Comparison of ENCODE assay signal across 1 cellular context in the genomic region with DNA sequence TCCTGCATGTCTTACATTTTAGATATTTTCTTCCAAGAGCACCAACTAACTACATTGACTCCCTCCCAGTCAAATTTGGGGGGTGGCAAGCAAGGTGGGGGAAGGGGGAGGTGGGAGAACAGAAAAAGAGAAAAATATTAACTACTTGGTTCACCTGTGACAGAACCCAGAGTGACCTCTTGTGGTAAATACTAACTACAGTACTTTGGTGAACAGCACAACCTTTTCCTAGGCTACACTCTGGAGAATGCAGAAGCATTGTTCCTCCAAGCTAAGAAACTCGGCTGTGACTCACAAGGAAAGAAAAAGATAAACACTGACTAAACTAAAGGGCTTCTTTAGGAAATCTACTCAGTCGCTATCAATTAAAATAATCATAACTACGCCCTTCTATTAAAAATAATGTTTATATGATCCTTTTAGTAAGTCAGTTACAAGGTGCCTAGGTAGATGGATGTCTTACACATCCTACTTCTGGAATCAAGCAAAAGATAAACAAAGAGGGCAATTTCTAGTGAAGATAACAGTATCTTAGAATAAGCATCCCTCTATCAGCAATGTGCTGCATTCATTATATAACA.
TF ChIP-seq lines count a peak whose summit lies in the region.

No MANE protein-coding gene starts in this region.

TF ChIP-seq in GM23338, 12 proteins besides CTCF, POLR2A, EP300 and RAD21:
- TF ChIP-seq, protein P1, sequence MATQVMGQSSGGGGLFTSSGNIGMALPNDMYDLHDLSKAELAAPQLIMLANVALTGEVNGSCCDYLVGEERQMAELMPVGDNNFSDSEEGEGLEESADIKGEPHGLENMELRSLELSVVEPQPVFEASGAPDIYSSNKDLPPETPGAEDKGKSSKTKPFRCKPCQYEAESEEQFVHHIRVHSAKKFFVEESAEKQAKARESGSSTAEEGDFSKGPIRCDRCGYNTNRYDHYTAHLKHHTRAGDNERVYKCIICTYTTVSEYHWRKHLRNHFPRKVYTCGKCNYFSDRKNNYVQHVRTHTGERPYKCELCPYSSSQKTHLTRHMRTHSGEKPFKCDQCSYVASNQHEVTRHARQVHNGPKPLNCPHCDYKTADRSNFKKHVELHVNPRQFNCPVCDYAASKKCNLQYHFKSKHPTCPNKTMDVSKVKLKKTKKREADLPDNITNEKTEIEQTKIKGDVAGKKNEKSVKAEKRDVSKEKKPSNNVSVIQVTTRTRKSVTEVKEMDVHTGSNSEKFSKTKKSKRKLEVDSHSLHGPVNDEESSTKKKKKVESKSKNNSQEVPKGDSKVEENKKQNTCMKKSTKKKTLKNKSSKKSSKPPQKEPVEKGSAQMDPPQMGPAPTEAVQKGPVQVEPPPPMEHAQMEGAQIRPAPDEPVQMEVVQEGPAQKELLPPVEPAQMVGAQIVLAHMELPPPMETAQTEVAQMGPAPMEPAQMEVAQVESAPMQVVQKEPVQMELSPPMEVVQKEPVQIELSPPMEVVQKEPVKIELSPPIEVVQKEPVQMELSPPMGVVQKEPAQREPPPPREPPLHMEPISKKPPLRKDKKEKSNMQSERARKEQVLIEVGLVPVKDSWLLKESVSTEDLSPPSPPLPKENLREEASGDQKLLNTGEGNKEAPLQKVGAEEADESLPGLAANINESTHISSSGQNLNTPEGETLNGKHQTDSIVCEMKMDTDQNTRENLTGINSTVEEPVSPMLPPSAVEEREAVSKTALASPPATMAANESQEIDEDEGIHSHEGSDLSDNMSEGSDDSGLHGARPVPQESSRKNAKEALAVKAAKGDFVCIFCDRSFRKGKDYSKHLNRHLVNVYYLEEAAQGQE (IDR thresholded peaks at IDR 0.05; ENCODE audit: unreplicated experiment), result no peak
- TF ChIP-seq EZH2phosphoT487 (IDR thresholded peaks at IDR 0.05; ENCODE audit: unreplicated experiment) (no peak), EZH2 (IDR thresholded peaks at IDR 0.05; ENCODE audit: low read depth, unreplicated experiment) (no peak), NANOG (IDR thresholded peaks at IDR 0.05; ENCODE audit: borderline replicate concordance) (no peak), ZNF114 (CRISPR knock-in tag; IDR thresholded peaks at IDR 0.05) (no peak), ZNF331 (CRISPR knock-in tag; IDR thresholded peaks at IDR 0.05; ENCODE audit: low read depth) (no peak), CREB1 (CRISPR knock-in tag; IDR thresholded peaks at IDR 0.05; ENCODE audit: low read depth) (no peak)
- TF ChIP-seq, protein P2, sequence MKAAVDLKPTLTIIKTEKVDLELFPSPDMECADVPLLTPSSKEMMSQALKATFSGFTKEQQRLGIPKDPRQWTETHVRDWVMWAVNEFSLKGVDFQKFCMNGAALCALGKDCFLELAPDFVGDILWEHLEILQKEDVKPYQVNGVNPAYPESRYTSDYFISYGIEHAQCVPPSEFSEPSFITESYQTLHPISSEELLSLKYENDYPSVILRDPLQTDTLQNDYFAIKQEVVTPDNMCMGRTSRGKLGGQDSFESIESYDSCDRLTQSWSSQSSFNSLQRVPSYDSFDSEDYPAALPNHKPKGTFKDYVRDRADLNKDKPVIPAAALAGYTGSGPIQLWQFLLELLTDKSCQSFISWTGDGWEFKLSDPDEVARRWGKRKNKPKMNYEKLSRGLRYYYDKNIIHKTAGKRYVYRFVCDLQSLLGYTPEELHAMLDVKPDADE (IDR thresholded peaks at IDR 0.05), result no peak
